Comparison of ENCODE assay signal across 21 cellular contexts in genomic region chr3:142641504-142641903, GRCh38.
"Had no signal": no experiment of that assay in that cellular context is flagged by ENCODE, and none has a peak within 500 bp of the region (broad histone marks: within the 10 kb centered on the region; RNA-seq: fewer than 3 reads in every experiment).

No MANE protein-coding gene starts in this region.

- H3K36me3 ChIP-seq: MG63 had no signal

- ATAC-seq: activated T-cell treated with anti-CD3 and anti-CD28 coated beads, Interleukin-2, amount 50 U/mL, for 4 hours had no signal

- H3K4me2 ChIP-seq: KMS-11 had no signal

- H3K27ac ChIP-seq: KMS-11, SK-N-MC had no signal

- H3K9me3 ChIP-seq: MG63 had no signal

- DNase-seq: activated B cell treated with CpG ODN at 0.5 μM for 24 hours; activated CD4-positive, alpha-beta T cell treated with anti-CD3 and anti-CD28 coated beads for 1 hour; activated CD4-positive, alpha-beta T cell treated with anti-CD3 and anti-CD28 coated beads, Interleukin-2, amount 10 ng/mL, durations not matched to agents 24 days and 14 days; activated CD4-positive, alpha-beta T cell treated with anti-CD3 and anti-CD28 coated beads, Interleukin-2, amount 50 U/mL, for 48 hours; activated effector memory CD4-positive, alpha-beta T cell treated with anti-CD3 and anti-CD28 coated beads, Interleukin-2, amount 50 U/mL, for 16 hours; activated naive CD4-positive, alpha-beta T cell treated with Interleukin-2 at 50 U/mL for 16 hours; activated T-cell treated with anti-CD3 and anti-CD28 coated beads, Interleukin-2, amount 50 U/mL, for 4 hours; amygdala; cortex of kidney; MG63; NCI-H1092 treated with DMSO at 0.1 percent for 48 hours; NCI-H1417 treated with DMSO at 0.1 percent for 48 hours; NCI-H1694; NCI-H2029; NCI-H2107; NCI-H510A treated with DMSO at 0.1 percent for 48 hours; NCI-H69; T-helper 1 cell had no signal

- H3K27me3 ChIP-seq: MG63 had no signal

- H3K4me3 ChIP-seq: MG63, SK-N-MC had no signal

- H3K9ac ChIP-seq: KMS-11 had no signal

- FAIRE-seq: astrocyte had no signal
